14 cellular contexts compared by ENCODE assay signal in the genomic region with DNA sequence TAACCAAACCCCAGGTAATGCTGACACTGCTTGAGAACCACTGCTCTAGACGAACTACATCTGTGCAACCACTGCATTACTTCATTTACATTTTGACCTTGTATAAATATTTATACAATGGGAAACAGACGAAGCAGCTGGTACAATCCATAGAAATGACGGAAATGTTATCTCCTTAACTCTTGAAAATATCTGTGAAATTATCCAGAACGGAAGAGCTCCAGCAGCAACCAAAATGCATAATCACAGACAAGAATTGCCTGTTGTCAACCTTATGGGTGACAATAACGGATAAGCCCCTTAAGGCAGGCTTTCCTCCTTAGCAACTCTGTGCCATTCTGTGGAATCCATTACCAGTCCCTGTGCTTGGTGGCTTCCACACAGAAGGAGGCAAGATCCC.
A peak's percentile ranks its signal among the peaks of the same experiment; 100 is the strongest.
DNase-seq lines count a peak whose midpoint lies in the region; ATAC-seq, FAIRE-seq and TF ChIP-seq lines count a peak whose summit lies in the region.
"Had no signal": no experiment of that assay in that cellular context is flagged by ENCODE, and none has a peak within 500 bp of the region (broad histone marks: within the 10 kb centered on the region; RNA-seq: fewer than 3 reads in every experiment).

No MANE protein-coding gene starts in this region.

- CTCF ChIA-PET in endothelial cell of umbilical vein (lab: Charles Lee): no interaction called here
- CTCF ChIA-PET in CD4-positive, alpha-beta T cell (lab: Charles Lee): interaction anchor here (0.6 kb wide), 1 partner anchor 1001 kb away, joined by 3 read pairs; no protein-coding TSS in a partner anchor

- POLR2A ChIA-PET in endothelial cell of umbilical vein (lab: Charles Lee): no interaction called here
- POLR2A ChIA-PET in CD4-positive, alpha-beta T cell (lab: Charles Lee): no interaction called here

- H3K4me1 Mint-ChIP-seq in CD4-positive, alpha-beta T cell (ENCODE audit: low read depth): peaks cover 22% of the 10 kb centered on the region

- no peaks in the 10 kb centered on the region for H3K36me3 ChIP-seq in endothelial cell of umbilical vein (ENCODE audit: control insufficient read depth in 2 of 2, extremely low read depth in 1 of 2, insufficient read depth in 2 of 2, low read length in 2 of 2)

- no peak for ATAC-seq in CD4-positive, alpha-beta T cell (ENCODE audit: poor library complexity)
- ATAC-seq: T-helper 17 cell had no signal

- no peaks in the 10 kb centered on the region for H3K79me2 ChIP-seq in endothelial cell of umbilical vein (ENCODE audit: control insufficient read depth, insufficient read depth, low read length)

- H2AFZ ChIP-seq in endothelial cell of umbilical vein (ENCODE audit: low read depth, low read length): no peak overlapping the region

- DNase-seq in NCI-H510A treated with DMSO at 0.1 percent for 48 hours (lab: John Stamatoyannopoulos, UW): peak; percentile 12
- DNase-seq in NCI-H510A (lab: John Stamatoyannopoulos, UW): no peak
- DNase-seq in NCI-H526 (lab: John Stamatoyannopoulos, UW): peak; percentile 10 to 17
- peak; percentile 53 for DNase-seq in endothelial cell of umbilical vein (ENCODE audit: low read depth, low spot score)
- peak; percentile 3 for DNase-seq in smooth muscle cell of the brain vasculature (ENCODE audit: low read depth, low spot score)
- DNase-seq in CD4-positive, alpha-beta T cell: no peak
- DNase-seq in lower leg skin (ENCODE audit: low spot score in 2 of 2): no peak
- no peak for DNase-seq in NCI-H2107 treated with DMSO at 0.1 percent for 48 hours (lab: John Stamatoyannopoulos, UW; ENCODE audit: unreplicated experiment)
- DNase-seq: KG1, NCI-H1436, T-helper 17 cell had no signal

- dilution Hi-C loops in endothelial cell of umbilical vein (cut with MboI; ENCODE audit: extremely low pct_ligation_motif_present, low sequenced_read_pairs): no loop called here

- peak; percentile 35 for FAIRE-seq in endothelial cell of umbilical vein (lab: Jason Lieb, UNC)
- FAIRE-seq: H1 had no signal

- H3K4me2 ChIP-seq in endothelial cell of umbilical vein (ENCODE audit: insufficient read depth, low read length): peak overlapping the region; percentile 56
- H3K4me2 ChIP-seq: BLaER1 treated with 17β-estradiol and CSF1 and Interleukin-3, amounts not matched to agents 10 nM and 100 nM had no signal

- H3K27ac ChIP-seq in endothelial cell of umbilical vein (ENCODE audit: insufficient read depth, low read depth, low read length): peak overlapping the region; percentile 43
- no peak overlapping the region for H3K27ac ChIP-seq in CD4-positive, alpha-beta T cell (ENCODE audit: low read depth, low read length)
- H3K27ac ChIP-seq: 22Rv1; BLaER1 treated with 17β-estradiol and CSF1 and Interleukin-3, amounts not matched to agents 10 nM and 100 nM had no signal

- no peak overlapping the region for H3K4me3 Mint-ChIP-seq in CD4-positive, alpha-beta T cell
- H3K4me3 Mint-ChIP-seq: T-helper 17 cell had no signal

- H3K9me3 Mint-ChIP-seq in CD4-positive, alpha-beta T cell: no peaks in the 10 kb centered on the region

- TF ChIP-seq CTCF in endothelial cell of umbilical vein (IDR thresholded peaks at IDR 0.05; ENCODE audit: extremely low read depth in 1 of 2, insufficient read depth in 1 of 2, low read depth in 1 of 2, low read length in 2 of 2) (no peak), lower leg skin (IDR thresholded peaks at IDR 0.05) (no peak)
- TF ChIP-seq CTCF in CD4-positive, alpha-beta T cell (IDR thresholded peaks at IDR 0.05): no peak

- H3K27ac Mint-ChIP-seq in CD4-positive, alpha-beta T cell: no peak overlapping the region
- H3K27ac Mint-ChIP-seq: T-helper 17 cell had no signal

- intact Hi-C loops in endothelial cell of umbilical vein (cut with micrococcal nuclease): no loop called here
- intact Hi-C loops in CD4-positive, alpha-beta T cell (cut with DNase I, micrococcal nuclease): no loop called here
- intact Hi-C loops in lower leg skin (cut with DNase I; ENCODE audit: low total_unique reads): no loop called here

- no peaks in the 10 kb centered on the region for H3K9me1 ChIP-seq in endothelial cell of umbilical vein (replicated peaks; ENCODE audit: control insufficient read depth, extremely low read depth, insufficient read depth, low read length)

- H3K9me3 ChIP-seq in endothelial cell of umbilical vein (replicated peaks; ENCODE audit: control insufficient read depth, insufficient read depth, low read length): no peaks in the 10 kb centered on the region
- H3K9me3 ChIP-seq in CD4-positive, alpha-beta T cell (ENCODE audit: control insufficient read depth, low read length): no peaks in the 10 kb centered on the region

- TF ChIP-seq POLR2A in endothelial cell of umbilical vein (IDR thresholded peaks at IDR 0.05; ENCODE audit: low read depth, low read length): no peak
- no peak for TF ChIP-seq POLR2A in lower leg skin (IDR thresholded peaks at IDR 0.05)

- no peaks in the 10 kb centered on the region for H4K20me1 ChIP-seq in endothelial cell of umbilical vein (replicated peaks; ENCODE audit: control insufficient read depth, extremely low read depth, insufficient read depth, low read length)

- H3K27me3 ChIP-seq in endothelial cell of umbilical vein (ENCODE audit: control insufficient read depth in 2 of 2, insufficient read depth in 2 of 2, low read length in 2 of 2): no peaks in the 10 kb centered on the region
- no peaks in the 10 kb centered on the region for H3K27me3 ChIP-seq in CD4-positive, alpha-beta T cell (ENCODE audit: control insufficient read depth, insufficient read depth, low read length)
- H3K27me3 ChIP-seq: BLaER1 treated with 17β-estradiol and CSF1 and Interleukin-3, amounts not matched to agents 10 nM and 100 nM had no signal

- no peak overlapping the region for H3K9ac ChIP-seq in endothelial cell of umbilical vein (replicated peaks; ENCODE audit: extremely low read depth, insufficient read depth, low read length)
- H3K9ac ChIP-seq: BLaER1 treated with 17β-estradiol and CSF1 and Interleukin-3, amounts not matched to agents 10 nM and 100 nM had no signal

- no peaks in the 10 kb centered on the region for H3K27me3 Mint-ChIP-seq in CD4-positive, alpha-beta T cell
- H3K27me3 Mint-ChIP-seq: T-helper 17 cell had no signal

- peaks cover 32% of the 10 kb centered on the region for H3K4me1 ChIP-seq in endothelial cell of umbilical vein (ENCODE audit: control insufficient read depth, extremely low read depth, insufficient read depth, low read length)

- peaks cover 8% of the 10 kb centered on the region for H3K36me3 Mint-ChIP-seq in CD4-positive, alpha-beta T cell (ENCODE audit: low read depth)

- whole genome bisulfite sequencing in lower leg skin, 2 donors: 93 to 94% methylated on average over 5 of the region's 5 CpGs

- BruUV-seq in endothelial cell of umbilical vein (replicated peaks; lab: Mats Ljungman, UMichigan): no TSS peak

- peak overlapping the region in 1 of 3 experiments; percentile 12 for H3K4me3 ChIP-seq in endothelial cell of umbilical vein (replicated peaks in 1 of 3; ENCODE audit: insufficient read depth in 1 of 3, low read depth in 1 of 3, low read length in 3 of 3)
- H3K4me3 ChIP-seq in lower leg skin (ENCODE audit: low read depth, poor library complexity, severe bottlenecking): no peak overlapping the region
- H3K4me3 ChIP-seq: BLaER1 treated with 17β-estradiol and CSF1 and Interleukin-3, amounts not matched to agents 10 nM and 100 nM had no signal

TF ChIP-seq in endothelial cell of umbilical vein, 7 proteins besides CTCF, POLR2A, EP300 and RAD21:
- TF ChIP-seq JUN (IDR thresholded peaks at IDR 0.05; ENCODE audit: borderline replicate concordance, insufficient read depth, insufficient read length, low read depth) (no peak), EZH2 (IDR thresholded peaks at IDR 0.05; ENCODE audit: borderline replicate concordance, low read depth, low read length, severe bottlenecking) (no peak), GATA2 (IDR thresholded peaks at IDR 0.05; ENCODE audit: insufficient read depth, insufficient read length, low read depth, low read length) (no peak), FOS (IDR thresholded peaks at IDR 0.05; ENCODE audit: borderline replicate concordance, insufficient read depth, low read length) (no peak), POLR2AphosphoS5 (IDR thresholded peaks at IDR 0.05; ENCODE audit: insufficient read depth, low read depth, low read length) (no peak), MYC (IDR thresholded peaks at IDR 0.05; ENCODE audit: low read depth, low read length) (no peak)
- TF ChIP-seq, protein P1, sequence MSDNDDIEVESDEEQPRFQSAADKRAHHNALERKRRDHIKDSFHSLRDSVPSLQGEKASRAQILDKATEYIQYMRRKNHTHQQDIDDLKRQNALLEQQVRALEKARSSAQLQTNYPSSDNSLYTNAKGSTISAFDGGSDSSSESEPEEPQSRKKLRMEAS (IDR thresholded peaks at IDR 0.05; ENCODE audit: insufficient read depth, insufficient read length): no peak

Comparison
In these comparisons a context has a peak if more than half of its experiments do, and no peak if none do; other contexts are left out.
1. DNase-seq: peak in NCI-H510A treated with DMSO at 0.1 percent for 48 hours (single experiment), NCI-H526 (2 of 2), endothelial cell of umbilical vein (single experiment) and smooth muscle cell of the brain vasculature (single experiment); none in NCI-H510A (single experiment), CD4-positive, alpha-beta T cell (0 of 10), lower leg skin (0 of 2) and NCI-H2107 treated with DMSO at 0.1 percent for 48 hours (single experiment).